Comparison of ENCODE assay signal across 29 cellular contexts in the genomic region with DNA sequence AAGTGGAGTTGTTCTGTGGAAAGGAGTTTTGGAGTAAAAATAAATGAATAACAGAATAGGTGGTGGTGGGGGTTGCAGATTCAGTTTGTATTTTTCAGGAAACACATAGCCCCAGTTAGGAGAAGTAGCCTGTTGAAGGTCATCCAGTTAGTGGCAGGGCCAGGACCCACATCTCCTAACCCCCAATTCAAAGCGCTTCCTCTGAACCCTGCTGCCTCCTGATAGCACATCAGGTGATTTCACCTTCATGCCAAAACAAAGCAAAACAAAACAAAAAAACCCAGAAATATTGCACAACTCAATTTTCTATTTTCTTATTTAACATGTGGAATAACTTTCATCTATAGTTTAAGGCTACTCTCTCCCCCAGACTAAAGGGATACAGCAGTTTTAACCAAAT.
"Had no signal": no experiment of that assay in that cellular context is flagged by ENCODE, and none has a peak within 500 bp of the region (broad histone marks: within the 10 kb centered on the region; RNA-seq: fewer than 3 reads in every experiment).

No MANE protein-coding gene starts in this region.

- H3K4me3 Mint-ChIP-seq: activated CD4-positive, alpha-beta T cell treated with anti-CD3 and anti-CD28 coated beads, Interleukin-2, amount 10 ng/mL, durations not matched to agents 7 days and 5 days; activated CD8-positive, alpha-beta T cell treated with anti-CD3 and anti-CD28 coated beads for 36 hours; activated naive CD4-positive, alpha-beta T cell treated with anti-CD3 and anti-CD28 coated beads for 36 hours; activated naive CD4-positive, alpha-beta T cell treated with anti-CD3 and anti-CD28 coated beads, Interleukin-2, amount 50 U/mL, for 24 hours; activated naive CD8-positive, alpha-beta T cell treated with anti-CD3 and anti-CD28 coated beads for 36 hours; activated naive CD8-positive, alpha-beta T cell treated with anti-CD3 and anti-CD28 coated beads, Interleukin-2, amount 50 U/mL, for 24 hours; activated T-cell treated with anti-CD3 and anti-CD28 coated beads, Interleukin-2, amount 50 U/mL, for 4 hours; activated T-helper 1 cell treated with anti-CD3 and anti-CD28 coated beads, Interleukin-12 subunit alpha, Interleukin-12 subunit beta, Interleukin-2, Interleukin-4 antibody, amounts not matched to agents 30 ng/mL and 10 ng/mL and 1 ng/mL, durations not matched to agents 14 hours and 24 hours and 36 hours had no signal

- ATAC-seq: activated CD8-positive, alpha-beta T cell treated with anti-CD3 and anti-CD28 coated beads for 36 hours; activated naive CD8-positive, alpha-beta T cell treated with anti-CD3 and anti-CD28 coated beads, Interleukin-2, amount 50 U/mL, for 24 hours; activated T-cell treated with anti-CD3 and anti-CD28 coated beads, Interleukin-2, amount 50 U/mL, for 4 hours; body of pancreas; esophagus mucosa; foreskin keratinocyte; gastrocnemius medialis; heart left ventricle had no signal

- H3K4me1 Mint-ChIP-seq: activated CD4-positive, alpha-beta T cell treated with anti-CD3 and anti-CD28 coated beads, Interleukin-2, amount 10 ng/mL, durations not matched to agents 7 days and 5 days; activated naive CD4-positive, alpha-beta T cell treated with anti-CD3 and anti-CD28 coated beads, Interleukin-2, amount 50 U/mL, for 24 hours; activated naive CD8-positive, alpha-beta T cell treated with anti-CD3 and anti-CD28 coated beads for 36 hours; activated naive CD8-positive, alpha-beta T cell treated with anti-CD3 and anti-CD28 coated beads, Interleukin-2, amount 50 U/mL, for 24 hours had no signal

- H3K4me3 ChIP-seq: adrenal gland, body of pancreas, gastrocnemius medialis, heart left ventricle had no signal

- H3K27ac Mint-ChIP-seq: activated CD4-positive, alpha-beta T cell treated with anti-CD3 and anti-CD28 coated beads, Interleukin-2, amount 10 ng/mL, durations not matched to agents 7 days and 5 days; activated CD8-positive, alpha-beta T cell treated with anti-CD3 and anti-CD28 coated beads for 36 hours; activated naive CD4-positive, alpha-beta T cell treated with anti-CD3 and anti-CD28 coated beads for 36 hours; activated naive CD4-positive, alpha-beta T cell treated with anti-CD3 and anti-CD28 coated beads, Interleukin-2, amount 50 U/mL, for 24 hours; activated naive CD8-positive, alpha-beta T cell treated with anti-CD3 and anti-CD28 coated beads for 36 hours; activated naive CD8-positive, alpha-beta T cell treated with anti-CD3 and anti-CD28 coated beads, Interleukin-2, amount 50 U/mL, for 24 hours; activated T-helper 1 cell treated with anti-CD3 and anti-CD28 coated beads, Interleukin-12 subunit alpha, Interleukin-12 subunit beta, Interleukin-2, Interleukin-4 antibody, amounts not matched to agents 30 ng/mL and 10 ng/mL and 1 ng/mL, durations not matched to agents 14 hours and 24 hours and 36 hours; activated T-helper 2 cell treated with anti-CD3 and anti-CD28 coated beads, Interferon-gamma antibody, Interleukin-2, Interleukin-4, amounts not matched to agents 10 μg/mL and 5 μg/mL and 100 μg/mL, durations not matched to agents 14 hours and 24 hours and 36 hours had no signal

- H3K27me3 Mint-ChIP-seq: activated naive CD8-positive, alpha-beta T cell treated with anti-CD3 and anti-CD28 coated beads for 36 hours had no signal

- H3K9me3 Mint-ChIP-seq: activated CD4-positive, alpha-beta T cell treated with anti-CD3 and anti-CD28 coated beads, Interleukin-2, amount 10 ng/mL, durations not matched to agents 7 days and 5 days; activated CD8-positive, alpha-beta T cell treated with anti-CD3 and anti-CD28 coated beads for 36 hours; activated naive CD4-positive, alpha-beta T cell treated with anti-CD3 and anti-CD28 coated beads for 36 hours; activated naive CD4-positive, alpha-beta T cell treated with anti-CD3 and anti-CD28 coated beads, Interleukin-2, amount 50 U/mL, for 24 hours; activated naive CD8-positive, alpha-beta T cell treated with anti-CD3 and anti-CD28 coated beads, Interleukin-2, amount 50 U/mL, for 24 hours; activated T-helper 1 cell treated with anti-CD3 and anti-CD28 coated beads, Interleukin-12 subunit alpha, Interleukin-12 subunit beta, Interleukin-2, Interleukin-4 antibody, amounts not matched to agents 30 ng/mL and 10 ng/mL and 1 ng/mL, durations not matched to agents 14 hours and 24 hours and 36 hours; activated T-helper 2 cell treated with anti-CD3 and anti-CD28 coated beads, Interferon-gamma antibody, Interleukin-2, Interleukin-4, amounts not matched to agents 10 μg/mL and 5 μg/mL and 100 μg/mL, durations not matched to agents 14 hours and 24 hours and 36 hours had no signal

- DNase-seq: activated CD4-positive, alpha-beta T cell treated with anti-CD3 and anti-CD28 coated beads for 1 hour; activated CD4-positive, alpha-beta T cell treated with anti-CD3 and anti-CD28 coated beads for 4 hours; activated CD4-positive, alpha-beta T cell treated with anti-CD3 and anti-CD28 coated beads, Interleukin-2, amount 10 ng/mL, durations not matched to agents 7 days and 5 days; activated CD4-positive, alpha-beta T cell treated with anti-CD3 and anti-CD28 coated beads, Interleukin-2, amount 50 U/mL, for 48 hours; activated CD8-positive, alpha-beta memory T cell treated with anti-CD3 and anti-CD28 coated beads for 24 hours; activated CD8-positive, alpha-beta T cell treated with anti-CD3 and anti-CD28 coated beads for 36 hours; activated effector memory CD4-positive, alpha-beta T cell treated with anti-CD3 and anti-CD28 coated beads, Interleukin-2, amount 50 U/mL, for 16 hours; activated naive CD4-positive, alpha-beta T cell treated with anti-CD3 and anti-CD28 coated beads for 36 hours; activated naive CD8-positive, alpha-beta T cell treated with anti-CD3 and anti-CD28 coated beads for 36 hours; activated naive CD8-positive, alpha-beta T cell treated with anti-CD3 and anti-CD28 coated beads, Interleukin-2, amount 50 U/mL, for 24 hours; activated T-cell treated with anti-CD3 and anti-CD28 coated beads, Interleukin-2, amount 50 U/mL, for 4 hours; adrenal gland; amygdala; aorta; body of pancreas; caudate nucleus; cortex of kidney; dermis blood vessel endothelial cell; effector CD8-positive, alpha-beta T cell; foreskin keratinocyte; gastrocnemius medialis; glutamatergic neuron; heart left ventricle; T-helper 2 cell had no signal

- H3K4me1 ChIP-seq: adrenal gland, foreskin keratinocyte, gastrocnemius medialis, heart left ventricle had no signal

- FAIRE-seq: colon had no signal

- H3K36me3 ChIP-seq: adrenal gland, gastrocnemius medialis, heart left ventricle had no signal

- H3K9me3 ChIP-seq: adrenal gland, body of pancreas, gastrocnemius medialis had no signal

- H3K36me3 Mint-ChIP-seq: activated naive CD4-positive, alpha-beta T cell treated with anti-CD3 and anti-CD28 coated beads, Interleukin-2, amount 50 U/mL, for 24 hours; activated naive CD8-positive, alpha-beta T cell treated with anti-CD3 and anti-CD28 coated beads for 36 hours had no signal

- H3K27me3 ChIP-seq: adrenal gland, body of pancreas, foreskin keratinocyte, gastrocnemius medialis, heart left ventricle had no signal

- H3K27ac ChIP-seq: adrenal gland, body of pancreas, foreskin keratinocyte, gastrocnemius medialis, heart left ventricle had no signal
